Comparison of ENCODE assay signal across 24 cellular contexts in genomic region chr16:704047-704446, GRCh38. TPM values are rescaled to one million over a fixed set of nuclear protein-coding genes. Genes with fewer than 3 reads are reported as not detected.
DNase-seq lines count a peak whose midpoint lies in the region; ATAC-seq, FAIRE-seq and TF ChIP-seq lines count a peak whose summit lies in the region.
"Had no signal": no experiment of that assay in that cellular context is flagged by ENCODE, and none has a peak within 500 bp of the region (broad histone marks: within the 10 kb centered on the region; RNA-seq: fewer than 3 reads in every experiment).

No MANE protein-coding gene starts in this region.

- DNase-seq in HCT116 (ENCODE audit: low read depth, low spot score) (no peak), RWPE2 (ENCODE audit: low spot score) (no peak), H1 (ENCODE audit: low read depth in 1 of 2, low spot score in 2 of 2) (no peak), DMS153 (lab: John Stamatoyannopoulos, UW) (no peak), GOT3 (lab: John Stamatoyannopoulos, UW) (no peak), NCI-H1417 (lab: John Stamatoyannopoulos, UW) (no peak)
- DNase-seq: ACHN; Calu3; CD4-positive, alpha-beta memory T cell; EL; GF-D8; HFFc6; Kasumi-1; MG63; NCI-H1417 treated with DMSO at 0.1 percent for 48 hours; NCI-H187 treated with DMSO at 0.1 percent for 48 hours; NCI-H2107; NCI-H446 treated with DMSO at 0.1 percent for 48 hours; NCI-H526 treated with DMSO at 0.1 percent for 48 hours; RPMI8226; SIG-M5 had no signal

- H3K27me3 ChIP-seq in HCT116 (ENCODE audit: insufficient read depth, low read length) (no peaks in the 10 kb centered on the region), RWPE2 (ENCODE audit: insufficient read depth, poor library complexity, severe bottlenecking) (no peaks in the 10 kb centered on the region), H1 (replicated peaks in 1 of 4; ENCODE audit: control insufficient read depth in 3 of 4, extremely low read depth in 1 of 4, insufficient read depth in 3 of 4, low read length in 3 of 4) (peaks cover 63 to 93% (median 88%) of the 10 kb centered on the region in 4 experiments), parathyroid adenoma (ENCODE audit: control insufficient read depth, insufficient read depth, low read length) (peaks cover 13% of the 10 kb centered on the region)

- H3K9me2 ChIP-seq in HCT116 (ENCODE audit: insufficient read depth) = no peaks in the 10 kb centered on the region

- H3K36me3 ChIP-seq in HCT116 (ENCODE audit: control insufficient read depth in 1 of 2, insufficient read depth in 2 of 2, low read length in 2 of 2) = no peaks in the 10 kb centered on the region; a peak in 2 of 4 replicates
- no peaks in the 10 kb centered on the region for H3K36me3 ChIP-seq in RWPE2 (ENCODE audit: low read depth)
- H3K36me3 ChIP-seq in H1 (ENCODE audit: control insufficient read depth in 2 of 4, insufficient read depth in 4 of 4, low read length in 3 of 4) = no peaks in the 10 kb centered on the region
- H3K36me3 ChIP-seq in parathyroid adenoma (ENCODE audit: control insufficient read depth, insufficient read depth, low read length) = no peaks in the 10 kb centered on the region
- H3K36me3 ChIP-seq: BLaER1 treated with 17β-estradiol and CSF1 and Interleukin-3, amounts not matched to agents 10 nM and 100 nM; MG63 had no signal

- no peak for TF ChIP-seq EP300 in H1 (IDR thresholded peaks at IDR 0.05; ENCODE audit: borderline replicate concordance in 1 of 2, low read depth in 2 of 2, low read length in 2 of 2)

- H3K4me1 ChIP-seq in HCT116 (ENCODE audit: control insufficient read depth in 1 of 2, insufficient read depth in 2 of 2, low read length in 2 of 2) (peaks cover 0 to 21% of the 10 kb centered on the region in 2 experiments; a peak in 3 of 4 replicates), RWPE2 (ENCODE audit: insufficient read depth, poor library complexity, severe bottlenecking) (peaks cover 3% of the 10 kb centered on the region), H1 (replicated peaks in 1 of 4; ENCODE audit: control insufficient read depth in 3 of 4, insufficient read depth in 4 of 4, low read length in 3 of 4) (peaks cover 0 to 8% (median 2%) of the 10 kb centered on the region in 4 experiments; a peak in 4 of 7 replicates), parathyroid adenoma (no peaks in the 10 kb centered on the region)

- H3K9ac ChIP-seq in HCT116 (ENCODE audit: low read length) (peak overlapping the region; percentile 91), H1 (replicated peaks in 1 of 4; ENCODE audit: extremely low read depth in 1 of 4, low read depth in 3 of 4, low read length in 3 of 4) (no peak overlapping the region), parathyroid adenoma (no peak overlapping the region)
- H3K9ac ChIP-seq: BLaER1 treated with 17β-estradiol and CSF1 and Interleukin-3, amounts not matched to agents 10 nM and 100 nM had no signal

- peaks cover 38% of the 10 kb centered on the region for H3K79me2 ChIP-seq in HCT116 (ENCODE audit: insufficient read depth, low read length)
- H3K79me2 ChIP-seq in H1 (ENCODE audit: control insufficient read depth in 1 of 2, insufficient read depth in 2 of 2, low read length in 2 of 2) = no peaks in the 10 kb centered on the region
- H3K79me2 ChIP-seq in parathyroid adenoma = peaks cover 28% of the 10 kb centered on the region

- H2BK12ac ChIP-seq in H1 (ENCODE audit: low read depth, low read length) = no peak overlapping the region

- H3K9me3 ChIP-seq in HCT116 (ENCODE audit: control insufficient read depth in 1 of 2, insufficient read depth in 1 of 2, low read depth in 1 of 2, low read length in 2 of 2) (no peaks in the 10 kb centered on the region), RWPE2 (ENCODE audit: severe bottlenecking) (no peaks in the 10 kb centered on the region), H1 (ENCODE audit: insufficient read depth in 2 of 2, low read depth in 1 of 2, low read length in 1 of 2) (no peaks in the 10 kb centered on the region), parathyroid adenoma (ENCODE audit: control insufficient read depth, low read length) (no peaks in the 10 kb centered on the region)
- H3K9me3 ChIP-seq: BLaER1 treated with 17β-estradiol and CSF1 and Interleukin-3, amounts not matched to agents 10 nM and 100 nM; MG63 had no signal

- intact Hi-C loops in HCT116 (cut with micrococcal nuclease) = no loop called here

- no peak overlapping the region for H4K8ac ChIP-seq in H1 (ENCODE audit: extremely low read depth, insufficient read depth, low read length)

- CTCF ChIA-PET in HCT116 (lab: Charles Lee) = interaction anchor here (1.2 kb wide), 1 partner anchor 16 kb away, joined by 3 read pairs; no protein-coding TSS in a partner anchor
- CTCF ChIA-PET in H1 (lab: Charles Lee; ENCODE audit: partially characterized antibody) = interaction anchor here (1.1 to 33.4 kb wide), 7 partner anchors 8 to 81 kb away, joined by 3 to 977 read pairs (median 5); partner anchors contain the start of genes ANTKMT, CCDC78, CIAO3 and HAGHL

- H3K4me2 ChIP-seq in HCT116 (ENCODE audit: low read length) (peak overlapping the region; percentile 97), H1 (ENCODE audit: insufficient read depth in 1 of 2, low read depth in 2 of 2, low read length in 2 of 2) (0 out of 4 replicates have a peak overlapping the region, but pooled peaks of 1 of the 2 experiments have one; percentile 66), parathyroid adenoma (ENCODE audit: low read length) (no peak overlapping the region)

- no peak overlapping the region for H2BK20ac ChIP-seq in H1 (ENCODE audit: low read length)

- no peak overlapping the region for H4K91ac ChIP-seq in H1 (replicated peaks; ENCODE audit: insufficient read length, low read length)

- peaks cover 12% of the 10 kb centered on the region; the same call in 1 of the 2 replicates for H3K23me2 ChIP-seq in H1 (ENCODE audit: low read depth, low read length)

- no peak overlapping the region for H3K4ac ChIP-seq in H1 (replicated peaks; ENCODE audit: insufficient read length, low read depth, low read length)

- H3K4me3 ChIP-seq in HCT116 (replicated peaks in 1 of 2; ENCODE audit: low read depth in 1 of 2, low read length in 2 of 2) = peak overlapping the region; percentile 77 to 92
- H3K4me3 ChIP-seq in RWPE2 (ENCODE audit: severe bottlenecking) = peak overlapping the region; percentile 87
- no peak overlapping the region for H3K4me3 ChIP-seq in H1 (ENCODE audit: extremely low read depth in 1 of 4, insufficient read depth in 2 of 4, low read depth in 3 of 4, low read length in 4 of 4)
- no peak overlapping the region for H3K4me3 ChIP-seq in parathyroid adenoma (ENCODE audit: low read depth, low read length)
- H3K4me3 ChIP-seq: MG63 had no signal

- no peak overlapping the region for H2BK120ac ChIP-seq in H1 (replicated peaks; ENCODE audit: low read depth, low read length)

- no TSS peak for BruUV-seq in HCT116 (replicated peaks; lab: Mats Ljungman, UMichigan)

- POLR2A ChIA-PET in HCT116 (lab: Charles Lee) = no interaction called here
- POLR2A ChIA-PET in H1 (lab: Charles Lee; ENCODE audit: partially characterized antibody) = interaction anchor here (1.0 to 4.5 kb wide), 9 partner anchors 9 to 96 kb away, joined by 3 to 30 read pairs (median 4); partner anchors contain the start of genes ANTKMT, CCDC78, CIAO3 and GNG13

- WGBS in H1 (ENCODE audit: extremely low coverage in 1 of 2, insufficient coverage in 1 of 2, insufficient read length in 1 of 2, insufficient replicate concordance in 2 of 2, low coverage in 1 of 2, low lambda C conversion rate in 2 of 2, missing lambda C conversion rate in 1 of 2), 2 experiments = 85% methylated on average over 7 of the region's 7 CpGs; no CpG with 5 or more reads in 1 of the 2 experiments

- H3K27ac ChIP-seq in HCT116 (ENCODE audit: low read depth, low read length) = peak overlapping the region; percentile 87
- H3K27ac ChIP-seq in RWPE2 (ENCODE audit: poor library complexity, severe bottlenecking) = peak overlapping the region; percentile 49
- H3K27ac ChIP-seq in H1 (ENCODE audit: low read depth, low read length) = no peak overlapping the region
- H3K27ac ChIP-seq in parathyroid adenoma = peak overlapping the region; percentile 47
- H3K27ac ChIP-seq: BLaER1 treated with 17β-estradiol and CSF1 and Interleukin-3, amounts not matched to agents 10 nM and 100 nM had no signal

- TF ChIP-seq CTCF in HCT116 (IDR thresholded peaks at IDR 0.05 in 2 of 3, conservative IDR thresholded peaks at IDR 0.05 in 1 of 3; ENCODE audit: borderline replicate concordance in 1 of 3, insufficient read depth in 1 of 3, low read depth in 2 of 3, low read length in 2 of 3) = no peak
- TF ChIP-seq CTCF in RWPE2 (IDR thresholded peaks at IDR 0.05; ENCODE audit: poor library complexity, severe bottlenecking) = no peak
- TF ChIP-seq CTCF in H1 (IDR thresholded peaks at IDR 0.05; ENCODE audit: control extremely low read depth in 1 of 3, insufficient read depth in 1 of 3, low read depth in 1 of 3, low read length in 3 of 3) = no peak
- TF ChIP-seq CTCF in parathyroid adenoma (IDR thresholded peaks at IDR 0.05) = no peak

- H2BK15ac ChIP-seq in H1 (ENCODE audit: low read length) = peak overlapping the region; percentile 36; the same call in 1 of the 2 replicates

- ATAC-seq in HCT116 (no peak), RWPE2 (ENCODE audit: low read depth) (no peak)

- no peak overlapping the region for H3K14ac ChIP-seq in H1 (ENCODE audit: insufficient read length)

- RAD21 ChIA-PET in HCT116 (lab: Charles Lee; ENCODE audit: low non-redundant PET in 1 of 2, low total read pairs in 2 of 2, uncharacterized antibody in 2 of 2, unreplicated experiment in 2 of 2) = no interaction called here

- H3K18ac ChIP-seq in H1 (ENCODE audit: extremely low read depth, low read length) = no peak overlapping the region

- H4K20me1 ChIP-seq in HCT116 (ENCODE audit: insufficient read depth) (no peaks in the 10 kb centered on the region), H1 (replicated peaks in 1 of 2; ENCODE audit: control insufficient read depth in 1 of 2, insufficient read depth in 2 of 2, low read length in 2 of 2) (peaks cover 8 to 31% of the 10 kb centered on the region in 2 experiments)

- H3K23ac ChIP-seq in H1 (ENCODE audit: insufficient read length) = no peak overlapping the region

- FAIRE-seq in H1 (lab: Jason Lieb, UNC) = no peak
- FAIRE-seq: H54 had no signal

- H2AFZ ChIP-seq in HCT116 (ENCODE audit: low read depth, low read length, poor library complexity, severe bottlenecking) (no peak overlapping the region), H1 (ENCODE audit: low read length) (no peak overlapping the region), parathyroid adenoma (no peak overlapping the region)

- TF ChIP-seq POLR2A in HCT116 (IDR thresholded peaks at IDR 0.05; ENCODE audit: borderline replicate concordance, extremely low read depth, insufficient read depth, insufficient read length) = no peak
- TF ChIP-seq POLR2A in H1 (IDR thresholded peaks at IDR 0.05; ENCODE audit: control extremely low read depth in 1 of 2, low read depth in 2 of 2, low read length in 2 of 2) = no peak

- no peak overlapping the region for H2BK5ac ChIP-seq in H1 (ENCODE audit: low read depth, low read length)

- no peak overlapping the region for H4K5ac ChIP-seq in H1 (ENCODE audit: insufficient read length, low read depth, low read length)

- no peaks in the 10 kb centered on the region for H3K79me1 ChIP-seq in H1 (ENCODE audit: low read depth, low read length)

- TF ChIP-seq RAD21 in HCT116 (IDR thresholded peaks at IDR 0.05; ENCODE audit: low read depth) = no peak
- no peak for TF ChIP-seq RAD21 in H1 (IDR thresholded peaks at IDR 0.05 in 1 of 2, conservative IDR thresholded peaks at IDR 0.05 in 1 of 2; ENCODE audit: low read depth in 2 of 2, low read length in 2 of 2)

- H3K56ac ChIP-seq in H1 (replicated peaks; ENCODE audit: insufficient read length, low read depth, low read length) = no peak overlapping the region

- H2AK5ac ChIP-seq in H1 (ENCODE audit: low read depth, low read length) = no peak overlapping the region

RNA-seq across cellular contexts. Expression of gene FBXL16, which starts 1.6 kb away (rescaled TPM):
- 49.7 TPM for total RNA-seq in HCT116 (2021; ENCODE audit: unreplicated experiment)
- polyA plus RNA-seq in HCT116 (2012) = 32.0 and 36.7 TPM in 2 replicates
- total RNA-seq in H1 (2021; fragmentation: NEBNext Ultra II Directional; extraction: Animal tissue kit (Norgen Biotek cat#: 25700)) = 10.3 and 12.5 TPM in 2 replicates
- 12.8 and 21.9 TPM in 2 replicates for polyA plus RNA-seq in H1 (2011; rRNA removed)
- 10.8 TPM for polyA plus RNA-seq in H1 (2011; cell fraction: cytosol; rRNA removed)
- polyA plus RNA-seq in H1 (2011; cell fraction: nucleus; rRNA removed) = 15.2 TPM
- polyA plus RNA-seq in H1 (2012, experiment 1 of 2) = 6.9 to 31.1 TPM (median 29.9 TPM) in 4 replicates
- polyA plus RNA-seq in H1 (2012, experiment 2 of 2) = 7.1 TPM
- polyA plus RNA-seq in H1 (2013, experiment 1 of 2) = 15.8 TPM
- polyA plus RNA-seq in H1 (2013, experiment 2 of 2) = 14.3 TPM
- polyA minus RNA-seq in H1 (2011; rRNA and poly(A)+ RNA removed) = 3.3 and 3.8 TPM in 2 replicates
- polyA minus RNA-seq in H1 (2011; cell fraction: cytosol; rRNA and poly(A)+ RNA removed) = 10.3 TPM
- 7.1 TPM for polyA minus RNA-seq in H1 (2011; cell fraction: nucleus; rRNA and poly(A)+ RNA removed)

RNA-seq across cellular contexts. Expression of gene METRN, which starts 10.9 kb away (rescaled TPM):
- total RNA-seq in HCT116 (2021; ENCODE audit: unreplicated experiment) = 193 TPM
- 121 and 125 TPM in 2 replicates for polyA plus RNA-seq in HCT116 (2012)
- 18.7 and 19.1 TPM in 2 replicates for total RNA-seq in H1 (2021; fragmentation: NEBNext Ultra II Directional; extraction: Animal tissue kit (Norgen Biotek cat#: 25700))
- polyA plus RNA-seq in H1 (2011; rRNA removed) = 25.8 and 43.4 TPM in 2 replicates
- 39.6 TPM for polyA plus RNA-seq in H1 (2011; cell fraction: cytosol; rRNA removed)
- polyA plus RNA-seq in H1 (2011; cell fraction: nucleus; rRNA removed) = 64.1 TPM
- 7.7 to 23.1 TPM (median 19.6 TPM) in 4 replicates for polyA plus RNA-seq in H1 (2012, experiment 1 of 2)
- polyA plus RNA-seq in H1 (2012, experiment 2 of 2) = 13.6 TPM
- polyA plus RNA-seq in H1 (2013, experiment 1 of 2) = 11.6 TPM
- polyA plus RNA-seq in H1 (2013, experiment 2 of 2) = 12.0 TPM
- polyA minus RNA-seq in H1 (2011; rRNA and poly(A)+ RNA removed) = 2.6 and 3.7 TPM in 2 replicates
- 10.6 TPM for polyA minus RNA-seq in H1 (2011; cell fraction: cytosol; rRNA and poly(A)+ RNA removed)
- 13.7 TPM for polyA minus RNA-seq in H1 (2011; cell fraction: nucleus; rRNA and poly(A)+ RNA removed)

RNA-seq across cellular contexts. Expression of gene WDR24, which starts 13.8 kb away (rescaled TPM):
- total RNA-seq in HCT116 (2021; ENCODE audit: unreplicated experiment) = 15.5 TPM
- 12.1 and 15.0 TPM in 2 replicates for polyA plus RNA-seq in HCT116 (2012)
- total RNA-seq in H1 (2021; fragmentation: NEBNext Ultra II Directional; extraction: Animal tissue kit (Norgen Biotek cat#: 25700)) = 17.7 and 21.1 TPM in 2 replicates
- 15.1 and 26.0 TPM in 2 replicates for polyA plus RNA-seq in H1 (2011; rRNA removed)
- polyA plus RNA-seq in H1 (2011; cell fraction: cytosol; rRNA removed) = 12.1 TPM
- polyA plus RNA-seq in H1 (2011; cell fraction: nucleus; rRNA removed) = 34.3 TPM
- polyA plus RNA-seq in H1 (2012, experiment 1 of 2) = 11.5 to 19.6 TPM (median 17.9 TPM) in 4 replicates
- 18.1 TPM for polyA plus RNA-seq in H1 (2012, experiment 2 of 2)
- polyA plus RNA-seq in H1 (2013, experiment 1 of 2) = 12.8 TPM
- 11.5 TPM for polyA plus RNA-seq in H1 (2013, experiment 2 of 2)
- 8.6 and 9.8 TPM in 2 replicates for polyA minus RNA-seq in H1 (2011; rRNA and poly(A)+ RNA removed)
- polyA minus RNA-seq in H1 (2011; cell fraction: cytosol; rRNA and poly(A)+ RNA removed) = 12.8 TPM
- 14.1 TPM for polyA minus RNA-seq in H1 (2011; cell fraction: nucleus; rRNA and poly(A)+ RNA removed)

RNA-seq across cellular contexts. Expression of gene ANTKMT, which starts 16.9 kb away (rescaled TPM):
- 65.4 TPM for total RNA-seq in HCT116 (2021; ENCODE audit: unreplicated experiment)
- 27.5 and 33.3 TPM in 2 replicates for polyA plus RNA-seq in HCT116 (2012)
- total RNA-seq in H1 (2021; fragmentation: NEBNext Ultra II Directional; extraction: Animal tissue kit (Norgen Biotek cat#: 25700)) = 26.5 and 31.8 TPM in 2 replicates
- 26.6 and 50.3 TPM in 2 replicates for polyA plus RNA-seq in H1 (2011; rRNA removed)
- 26.8 TPM for polyA plus RNA-seq in H1 (2011; cell fraction: cytosol; rRNA removed)
- 47.4 TPM for polyA plus RNA-seq in H1 (2011; cell fraction: nucleus; rRNA removed)
- polyA plus RNA-seq in H1 (2012, experiment 1 of 2) = 5.3 to 19.7 TPM (median 15.5 TPM) in 4 replicates
- 9.2 TPM for polyA plus RNA-seq in H1 (2012, experiment 2 of 2)
- 26.3 TPM for polyA plus RNA-seq in H1 (2013, experiment 1 of 2)
- 25.7 TPM for polyA plus RNA-seq in H1 (2013, experiment 2 of 2)
- polyA minus RNA-seq in H1 (2011; rRNA and poly(A)+ RNA removed) = 0.66 and 1.2 TPM in 2 replicates
- 13.1 TPM for polyA minus RNA-seq in H1 (2011; cell fraction: cytosol; rRNA and poly(A)+ RNA removed)
- polyA minus RNA-seq in H1 (2011; cell fraction: nucleus; rRNA and poly(A)+ RNA removed) = 15.1 TPM

RNA-seq across cellular contexts. Expression of gene JMJD8, which starts 19.9 kb away (rescaled TPM):
- total RNA-seq in HCT116 (2021; ENCODE audit: unreplicated experiment) = 121 TPM
- polyA plus RNA-seq in HCT116 (2012) = 96.6 and 97.3 TPM in 2 replicates
- 46.4 and 49.0 TPM in 2 replicates for total RNA-seq in H1 (2021; fragmentation: NEBNext Ultra II Directional; extraction: Animal tissue kit (Norgen Biotek cat#: 25700))
- polyA plus RNA-seq in H1 (2011; rRNA removed) = 87.4 and 127 TPM in 2 replicates
- polyA plus RNA-seq in H1 (2011; cell fraction: cytosol; rRNA removed) = 72.6 TPM
- polyA plus RNA-seq in H1 (2011; cell fraction: nucleus; rRNA removed) = 139 TPM
- 27.9 to 60.1 TPM (median 58.0 TPM) in 4 replicates for polyA plus RNA-seq in H1 (2012, experiment 1 of 2)
- polyA plus RNA-seq in H1 (2012, experiment 2 of 2) = 50.5 TPM
- polyA plus RNA-seq in H1 (2013, experiment 1 of 2) = 47.0 TPM
- 52.1 TPM for polyA plus RNA-seq in H1 (2013, experiment 2 of 2)
- 17.3 and 27.7 TPM in 2 replicates for polyA minus RNA-seq in H1 (2011; rRNA and poly(A)+ RNA removed)
- polyA minus RNA-seq in H1 (2011; cell fraction: cytosol; rRNA and poly(A)+ RNA removed) = 25.0 TPM
- polyA minus RNA-seq in H1 (2011; cell fraction: nucleus; rRNA and poly(A)+ RNA removed) = 49.3 TPM

Comparison
In these comparisons a context has a peak if more than half of its experiments do, and no peak if none do; other contexts are left out.
1. H3K4me3 ChIP-seq: peak in HCT116 (2 of 2) and RWPE2 (single experiment); none in H1 (0 of 4) and parathyroid adenoma (single experiment).